In genomic region chr10:68560916-68561691, GRCh38 we compare ENCODE assay signal across 1 cellular context.
TF ChIP-seq lines count a peak whose summit lies in the region.

No MANE protein-coding gene starts in this region.

TF ChIP-seq in H1, 55 proteins besides CTCF, POLR2A, EP300 and RAD21 (continued from another document):
- no peak; the same call in 1 of the 2 replicates for TF ChIP-seq ATF2 (IDR thresholded peaks at IDR 0.05; ENCODE audit: low read length)
